38 cellular contexts compared by ENCODE assay signal in genomic region chr5:167012281-167013034, GRCh38. TPM values are rescaled to one million over a fixed set of nuclear protein-coding genes. Genes with fewer than 3 reads are reported as not detected.
"Had no signal": no experiment of that assay in that cellular context is flagged by ENCODE, and none has a peak within 500 bp of the region (broad histone marks: within the 10 kb centered on the region; RNA-seq: fewer than 3 reads in every experiment).

No MANE protein-coding gene starts in this region.

- FAIRE-seq: bronchial epithelial cell, TTC549 had no signal

- H3K4me1 ChIP-seq: Peyer's patch, SJSA1 had no signal

- H3K4me3 ChIP-seq: Peyer's patch, SJSA1 had no signal

- H3K36me3 ChIP-seq: Peyer's patch, SJSA1 had no signal

- H3K27me3 ChIP-seq: Peyer's patch, SJSA1 had no signal

- H3K9me3 ChIP-seq: Peyer's patch, SJSA1, SK-N-SH had no signal

- DNase-seq: activated CD4-positive, alpha-beta T cell treated with anti-CD3 and anti-CD28 coated beads for 36 hours; activated CD4-positive, alpha-beta T cell treated with anti-CD3 and anti-CD28 coated beads, Interleukin-2, amount 10 ng/mL, durations not matched to agents 7 days and 5 days; activated CD4-positive, alpha-beta T cell treated with anti-CD3 and anti-CD28 coated beads, Interleukin-2, amount 50 U/mL, for 48 hours; activated CD8-positive, alpha-beta memory T cell treated with anti-CD3 and anti-CD28 coated beads, Interleukin-2, amount 50 U/mL, for 4 hours; activated CD8-positive, alpha-beta T cell treated with anti-CD3 and anti-CD28 coated beads, Interleukin-2, amount 10 ng/mL, durations not matched to agents 7 days and 5 days; activated gamma-delta T cell treated with Interleukin-2 at 50 U/mL for 16 hours; activated naive CD4-positive, alpha-beta T cell treated with anti-CD3 and anti-CD28 coated beads for 36 hours; activated naive CD8-positive, alpha-beta T cell treated with anti-CD3 and anti-CD28 coated beads, Interleukin-2, amount 50 U/mL, for 24 hours; activated T-cell treated with anti-CD3 and anti-CD28 coated beads for 4 hours; activated T-cell treated with anti-CD3 and anti-CD28 coated beads, Interleukin-2, amount 50 U/mL, for 4 hours; amniotic stem cell; aorta; caudate nucleus; cerebellar nuclear complex; Kasumi-1; KG1; NCI-H1092 treated with DMSO at 0.1 percent for 48 hours; NCI-H1417; NCI-H146; NCI-H187; NCI-H2081; NCI-H345; NCI-H510A; NCI-H526; NCI-H748 treated with DMSO at 0.1 percent for 48 hours; NK-92 treated with Interleukin-12 subunit alpha and Interleukin-12 subunit beta, amount 100 ng/mL, for 24 hours; PC-3; Peyer's patch; RPMI8226; SHP77 treated with DMSO at 0.1 percent for 48 hours; SK-N-SH had no signal

- H3K27ac ChIP-seq: Peyer's patch, SJSA1 had no signal

- ATAC-seq: activated CD4-positive, alpha-beta T cell treated with anti-CD3 and anti-CD28 coated beads for 36 hours; activated CD4-positive, CD25-positive, alpha-beta regulatory T cell treated with anti-CD3 and anti-CD28 coated beads, Interleukin-2, amount 50 U/mL, for 24 hours; activated CD8-positive, alpha-beta T cell treated with anti-CD3 and anti-CD28 coated beads, Interleukin-2, amount 10 ng/mL, durations not matched to agents 7 days and 5 days; activated naive CD4-positive, alpha-beta T cell treated with anti-CD3 and anti-CD28 coated beads, Interleukin-2, amount 50 U/mL, for 72 hours; activated naive CD8-positive, alpha-beta T cell treated with anti-CD3 and anti-CD28 coated beads, Interleukin-2, amount 50 U/mL, for 24 hours; activated T-cell treated with anti-CD3 and anti-CD28 coated beads, Interleukin-2, amount 50 U/mL, for 4 hours; PC-3; WTC11 had no signal

RNA-seq across cellular contexts. Expression of gene TENM2, which starts 33.6 kb away (rescaled TPM):
- total RNA-seq: activated CD4-positive, alpha-beta T cell treated with anti-CD3 and anti-CD28 coated beads, Interleukin-2, amount 10 ng/mL, durations not matched to agents 7 days and 5 days; activated CD8-positive, alpha-beta T cell treated with anti-CD3 and anti-CD28 coated beads, Interleukin-2, amount 10 ng/mL, durations not matched to agents 7 days and 5 days; activated naive CD4-positive, alpha-beta T cell treated with anti-CD3 and anti-CD28 coated beads for 36 hours; activated T-helper 1 cell treated with anti-CD3 and anti-CD28 coated beads, Interleukin-12 subunit alpha, Interleukin-12 subunit beta, Interleukin-2, Interleukin-4 antibody, amounts not matched to agents 30 ng/mL and 10 ng/mL and 1 ng/mL, durations not matched to agents 14 hours and 24 hours and 36 hours had no signal
